In the genomic region with DNA sequence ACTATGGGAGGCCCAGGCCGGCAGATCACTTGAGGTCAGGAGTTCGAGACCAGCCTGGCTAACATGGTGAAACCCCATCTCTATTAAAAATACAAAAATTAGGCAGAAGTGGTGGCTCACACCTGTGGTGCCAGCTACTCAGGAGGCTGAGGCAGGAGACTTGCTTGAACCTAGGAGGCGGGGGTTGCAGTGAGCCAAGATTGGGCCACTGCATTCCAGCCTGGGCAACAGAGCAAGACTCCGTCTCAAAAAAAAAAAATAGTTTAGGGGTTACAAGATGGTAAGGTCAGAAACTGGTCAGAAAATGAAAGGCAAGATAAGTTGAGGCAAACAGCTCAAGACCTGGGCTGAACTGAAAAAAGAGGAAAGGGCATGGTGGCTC, we compare ENCODE assay signal across 8 cellular contexts. TPM values are rescaled to one million over a fixed set of nuclear protein-coding genes. Genes with fewer than 3 reads are reported as not detected.
DNase-seq lines count a peak whose midpoint lies in the region; ATAC-seq and TF ChIP-seq lines count a peak whose summit lies in the region.
"Not testable (repeated sequence)": the region's sequence is repeated elsewhere in the genome, so short reads cannot be mapped to it uniquely, and the experiment has no call there.

No MANE protein-coding gene starts in this region.

- peaks cover 11% of the 10 kb centered on the region; the same call in 1 of the 2 replicates for H3F3A ChIP-seq in GM23248 (ENCODE audit: insufficient read depth)
- H3F3A ChIP-seq in SK-N-SH (replicated peaks; ENCODE audit: insufficient read depth) = not testable (repeated sequence)

- TF ChIP-seq CTCF in SK-N-SH (IDR thresholded peaks at IDR 0.05); esophagus squamous epithelium (IDR thresholded peaks at IDR 0.05); hepatocyte (IDR thresholded peaks at IDR 0.05; ENCODE audit: poor library complexity); natural killer cell (IDR thresholded peaks at IDR 0.05): not testable (repeated sequence)

- not testable (repeated sequence) for H3K27me3 ChIP-seq in BLaER1; GM23248 (replicated peaks; ENCODE audit: insufficient read depth); SK-N-SH (ENCODE audit: insufficient read depth); esophagus squamous epithelium; hepatocyte

- H3K4me1 ChIP-seq in BLaER1 (peaks cover 14% of the 10 kb centered on the region), GM23248 (ENCODE audit: insufficient read depth) (peaks cover 29% of the 10 kb centered on the region), esophagus squamous epithelium (peaks cover 0 to 40% (median 0%) of the 10 kb centered on the region in 3 donors)
- H3K4me1 ChIP-seq in SK-N-SH (ENCODE audit: control insufficient read depth in 1 of 2, insufficient read depth in 2 of 2, low read depth in 1 of 2, low read length in 1 of 2); hepatocyte (ENCODE audit: insufficient read depth): not testable (repeated sequence)

- H3K4me2 ChIP-seq in BLaER1 (peak overlapping the region; percentile 31), SK-N-SH (peak overlapping the region; percentile 30; the same call in 1 of the 2 replicates)
- H3K4me2 ChIP-seq in GM23248 (ENCODE audit: unreplicated experiment); hepatocyte: not testable (repeated sequence)

- H3K79me2 ChIP-seq in GM23248 (ENCODE audit: insufficient read depth); SK-N-SH (ENCODE audit: insufficient read depth); hepatocyte: not testable (repeated sequence)

- H3K27ac Mint-ChIP-seq in activated naive CD4-positive, alpha-beta T cell treated with anti-CD3 and anti-CD28 coated beads, Interleukin-2, amount 50 U/mL, for 72 hours = peak overlapping the region; percentile 64 to 79
- peak overlapping the region in 1 of 2 donors; percentile 71 for H3K27ac Mint-ChIP-seq in natural killer cell
- H3K27ac Mint-ChIP-seq in stimulated activated effector memory CD8-positive, alpha-beta T cell treated with anti-CD3 and anti-CD28 coated beads, Interleukin-12 subunit alpha, Interleukin-12 subunit beta, amount 100 ng/mL, for 72 hours = peak overlapping the region; percentile 30

- H3K4me3 ChIP-seq in BLaER1; GM23248; SK-N-SH (ENCODE audit: low read depth in 2 of 2, low read length in 1 of 2); esophagus squamous epithelium; hepatocyte: not testable (repeated sequence)

- H3K36me3 Mint-ChIP-seq in activated naive CD4-positive, alpha-beta T cell treated with anti-CD3 and anti-CD28 coated beads, Interleukin-2, amount 50 U/mL, for 72 hours; natural killer cell; stimulated activated effector memory CD8-positive, alpha-beta T cell treated with anti-CD3 and anti-CD28 coated beads, Interleukin-12 subunit alpha, Interleukin-12 subunit beta, amount 100 ng/mL, for 72 hours: not testable (repeated sequence)

- CTCF ChIA-PET in SK-N-SH (lab: Yijun Ruan, JAX) = interaction anchor here (1.1 kb wide), 1 partner anchor 19 kb away, joined by 3 read pairs; no protein-coding TSS in a partner anchor

- POLR2A ChIA-PET in SK-N-SH (lab: Yijun Ruan, JAX) = interaction anchor here (0.6 kb wide), 1 partner anchor 21 kb away, joined by 3 read pairs; no protein-coding TSS in a partner anchor

- not testable (repeated sequence) for TF ChIP-seq RAD21 in SK-N-SH (IDR thresholded peaks at IDR 0.05; ENCODE audit: low read length)

- not testable (repeated sequence) for H3K9me3 ChIP-seq in BLaER1; GM23248 (ENCODE audit: low read depth); SK-N-SH; esophagus squamous epithelium; hepatocyte (ENCODE audit: low read depth)

- in situ Hi-C loops in GM23248 (cut with MboI) = not testable (repeated sequence)

- not testable (repeated sequence) for H3K9ac ChIP-seq in BLaER1, GM23248, SK-N-SH

- not testable (repeated sequence) for H3K9me3 Mint-ChIP-seq in activated naive CD4-positive, alpha-beta T cell treated with anti-CD3 and anti-CD28 coated beads, Interleukin-2, amount 50 U/mL, for 72 hours; natural killer cell; stimulated activated effector memory CD8-positive, alpha-beta T cell treated with anti-CD3 and anti-CD28 coated beads, Interleukin-12 subunit alpha, Interleukin-12 subunit beta, amount 100 ng/mL, for 72 hours

- not testable (repeated sequence) for H4K20me1 ChIP-seq in BLaER1; GM23248 (ENCODE audit: insufficient read depth); SK-N-SH (ENCODE audit: insufficient read depth); hepatocyte (ENCODE audit: insufficient read depth, poor library complexity, severe bottlenecking)

- TF ChIP-seq EP300 in SK-N-SH (IDR thresholded peaks at IDR 0.05; ENCODE audit: borderline replicate concordance in 1 of 2, low read depth in 1 of 2, low read length in 1 of 2) = not testable (repeated sequence)

- ATAC-seq in activated naive CD4-positive, alpha-beta T cell treated with anti-CD3 and anti-CD28 coated beads, Interleukin-2, amount 50 U/mL, for 72 hours; natural killer cell; stimulated activated effector memory CD8-positive, alpha-beta T cell treated with anti-CD3 and anti-CD28 coated beads, Interleukin-12 subunit alpha, Interleukin-12 subunit beta, amount 100 ng/mL, for 72 hours: not testable (repeated sequence)

- peak overlapping the region; percentile 13 for H3K4me3 Mint-ChIP-seq in natural killer cell
- not testable (repeated sequence) for H3K4me3 Mint-ChIP-seq in stimulated activated effector memory CD8-positive, alpha-beta T cell treated with anti-CD3 and anti-CD28 coated beads, Interleukin-12 subunit alpha, Interleukin-12 subunit beta, amount 100 ng/mL, for 72 hours

- not testable (repeated sequence) for H3K36me3 ChIP-seq in BLaER1; GM23248 (ENCODE audit: low read depth); SK-N-SH (replicated peaks in 1 of 2; ENCODE audit: control insufficient read depth in 1 of 2, insufficient read depth in 2 of 2, low read length in 1 of 2); esophagus squamous epithelium; hepatocyte (replicated peaks; ENCODE audit: insufficient read depth, low read depth)

- not testable (repeated sequence) for H3K4me1 Mint-ChIP-seq in natural killer cell; stimulated activated effector memory CD8-positive, alpha-beta T cell treated with anti-CD3 and anti-CD28 coated beads, Interleukin-12 subunit alpha, Interleukin-12 subunit beta, amount 100 ng/mL, for 72 hours

- H3K27me3 Mint-ChIP-seq in natural killer cell (ENCODE audit: low read depth in 2 of 2) = not testable (repeated sequence)

- TF ChIP-seq POLR2A in esophagus squamous epithelium (IDR thresholded peaks at IDR 0.05) = not testable (repeated sequence)

- not testable (repeated sequence) for H2AFZ ChIP-seq in GM23248; SK-N-SH (ENCODE audit: low read depth); hepatocyte

- not testable (repeated sequence) for H3K27ac ChIP-seq in BLaER1
- peak overlapping the region; percentile 65; the same call in 1 of the 2 replicates for H3K27ac ChIP-seq in GM23248
- H3K27ac ChIP-seq in SK-N-SH (ENCODE audit: low read depth in 2 of 2, low read length in 1 of 2) = peak overlapping the region in 1 of 2 experiments; percentile 75; a peak in 2 of 4 replicates
- peak overlapping the region in 3 of 4 donors; percentile 39 to 60 (median 41) for H3K27ac ChIP-seq in esophagus squamous epithelium
- H3K27ac ChIP-seq in hepatocyte = peak overlapping the region; percentile 85

- intact Hi-C loops in esophagus squamous epithelium (cut with DNase I); natural killer cell (cut with micrococcal nuclease): not testable (repeated sequence)

- not testable (repeated sequence) for H3K9me2 ChIP-seq in GM23248 (ENCODE audit: insufficient read depth); SK-N-SH; hepatocyte (replicated peaks; ENCODE audit: insufficient read depth)

- not testable (repeated sequence) for DNase-seq in GM23248; SK-N-SH; activated naive CD4-positive, alpha-beta T cell treated with anti-CD3 and anti-CD28 coated beads, Interleukin-2, amount 50 U/mL, for 72 hours (ENCODE audit: low spot score in 2 of 2); esophagus squamous epithelium (lab: John Stamatoyannopoulos, UW); hepatocyte (ENCODE audit: low spot score); natural killer cell; stimulated activated effector memory CD8-positive, alpha-beta T cell treated with anti-CD3 and anti-CD28 coated beads, Interleukin-12 subunit alpha, Interleukin-12 subunit beta, amount 100 ng/mL, for 72 hours (ENCODE audit: low spot score in 2 of 2)

- 81 to 87% methylated on average over 4 of the region's 4 CpGs for WGBS in GM23248 (ENCODE audit: low coverage in 1 of 2, low lambda C conversion rate in 2 of 2, missing lambda C conversion rate in 2 of 2), 2 experiments
- 51% methylated on average over 4 of the region's 4 CpGs for WGBS in SK-N-SH (ENCODE audit: low lambda C conversion rate)
- WGBS in esophagus squamous epithelium, 2 donors = 80 to 90% methylated on average over 2 to 4 of the region's 4 CpGs
- 90% methylated on average over 4 of the region's 4 CpGs for WGBS in hepatocyte (ENCODE audit: low lambda C conversion rate, missing lambda C conversion rate)

RNA-seq across cellular contexts. Expression of gene XIAP, which starts 55.9 kb away (rescaled TPM):
- total RNA-seq in GM23248 (2014; rRNA removed; shearing (Covaris generic)) = 19.7 and 40.6 TPM in 2 replicates
- polyA plus RNA-seq in GM23248 (2016; fragmentation: Nextera tagmentation; extraction: Ambion mirVana) = 15.3 and 17.3 TPM in 2 replicates
- polyA plus RNA-seq in SK-N-SH (2012; rRNA removed) = 8.0 and 9.1 TPM in 2 replicates
- 10.7 and 12.1 TPM in 2 replicates for polyA plus RNA-seq in SK-N-SH (2012; cell fraction: cytosol; rRNA removed)
- polyA plus RNA-seq in SK-N-SH (2012; cell fraction: nucleus; rRNA removed) = 8.1 and 9.3 TPM in 2 replicates
- 10 to 100 TPM; 20.2 to 36.0 TPM for total RNA-seq in activated naive CD4-positive, alpha-beta T cell treated with anti-CD3 and anti-CD28 coated beads, Interleukin-2, amount 50 U/mL, for 72 hours
- 10 to 100 TPM; 20.0 to 38.5 (median 30.8) TPM for total RNA-seq in esophagus squamous epithelium
- 36.1 and 38.1 TPM in 2 replicates for total RNA-seq in hepatocyte
- polyA plus RNA-seq in hepatocyte = 7.9 and 13.7 TPM in 2 replicates
- 10 to 100 TPM; 32.2 to 44.9 (median 40.2) TPM for total RNA-seq in natural killer cell
